14 cellular contexts compared by ENCODE assay signal in the genomic region with DNA sequence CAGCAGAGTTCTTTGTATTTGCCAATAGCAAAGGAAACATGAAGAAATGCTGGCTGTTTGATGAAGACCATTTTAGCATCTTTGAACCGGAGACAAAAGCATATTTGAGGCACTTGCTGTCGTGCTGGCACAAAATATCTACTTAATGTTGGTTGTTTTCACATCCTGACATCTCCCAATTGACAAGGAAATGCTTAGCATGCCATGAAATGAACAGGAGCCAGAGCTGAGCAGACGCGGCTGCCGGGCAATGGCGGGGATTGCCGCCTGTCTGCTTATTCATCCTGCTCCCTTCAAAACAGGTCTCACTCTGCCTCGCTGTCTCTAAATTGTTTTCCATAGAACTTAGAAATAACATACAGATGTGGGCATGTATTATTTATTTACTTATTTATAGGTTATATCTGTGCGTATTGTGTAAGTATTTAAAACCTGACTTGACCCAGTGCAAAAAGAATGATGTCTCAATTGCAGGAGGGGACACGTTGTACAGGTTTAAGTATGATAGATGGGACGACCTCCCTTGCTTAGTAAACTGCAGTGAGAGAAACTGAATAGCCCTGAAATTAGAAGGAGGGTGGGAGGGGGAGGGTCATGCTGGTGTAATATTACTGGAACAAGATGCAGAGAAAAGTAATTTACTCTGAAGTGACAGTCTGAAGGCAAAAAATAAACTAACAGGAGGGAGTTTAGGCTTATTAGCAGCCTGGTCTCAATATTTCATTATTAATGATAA.
A peak's percentile ranks its signal among the peaks of the same experiment; 100 is the strongest.
DNase-seq lines count a peak whose midpoint lies in the region; ATAC-seq and TF ChIP-seq lines count a peak whose summit lies in the region.
"Had no signal": no experiment of that assay in that cellular context is flagged by ENCODE, and none has a peak within 500 bp of the region (broad histone marks: within the 10 kb centered on the region; RNA-seq: fewer than 3 reads in every experiment).

No MANE protein-coding gene starts in this region.

- no peaks in the 10 kb centered on the region for H3K27me3 ChIP-seq in CD4-positive, alpha-beta memory T cell (ENCODE audit: insufficient read depth, low read length)
- H3K27me3 ChIP-seq in left lung = no peaks in the 10 kb centered on the region

- peak overlapping the region; percentile 17 for H3K27ac Mint-ChIP-seq in type B pancreatic cell
- no peak overlapping the region for H3K27ac Mint-ChIP-seq in CD4-positive, alpha-beta memory T cell
- H3K27ac Mint-ChIP-seq: activated naive CD8-positive, alpha-beta T cell treated with anti-CD3 and anti-CD28 coated beads, Interleukin-2, amount 10 ng/mL, durations not matched to agents 7 days and 5 days; naive thymus-derived CD8-positive, alpha-beta T cell had no signal

- H3K9me3 ChIP-seq in CD4-positive, alpha-beta memory T cell (ENCODE audit: control insufficient read depth in 1 of 2, low read length in 2 of 2) = no peaks in the 10 kb centered on the region
- H3K9me3 ChIP-seq in left lung = no peaks in the 10 kb centered on the region

- H3K4me3 ChIP-seq in CD4-positive, alpha-beta memory T cell (ENCODE audit: low read length in 2 of 2) = no peak overlapping the region
- H3K4me3 ChIP-seq in left lung = no peak overlapping the region

- H3K9me3 Mint-ChIP-seq in type B pancreatic cell = peaks cover 10% of the 10 kb centered on the region
- peaks cover 0 to 2% (median 0%) of the 10 kb centered on the region in 8 donors for H3K9me3 Mint-ChIP-seq in CD4-positive, alpha-beta memory T cell
- H3K9me3 Mint-ChIP-seq: activated naive CD8-positive, alpha-beta T cell treated with anti-CD3 and anti-CD28 coated beads, Interleukin-2, amount 10 ng/mL, durations not matched to agents 7 days and 5 days had no signal

- CTCF ChIA-PET in CD4-positive, alpha-beta memory T cell (lab: Charles Lee; ENCODE audit: partially characterized antibody) = no interaction called here

- intact Hi-C loops in CD4-positive, alpha-beta memory T cell (cut with micrococcal nuclease) = no loop called here
- intact Hi-C loops in left lung (cut with DNase I) = no loop called here

- H3K4me1 ChIP-seq in CD4-positive, alpha-beta memory T cell (ENCODE audit: insufficient read depth, low read length) = no peaks in the 10 kb centered on the region
- H3K4me1 ChIP-seq in left lung = no peaks in the 10 kb centered on the region

- DNase-seq in DMS53 (lab: John Stamatoyannopoulos, UW) = peak; percentile 17
- DNase-seq in DMS53 treated with DMSO at 0.1 percent for 48 hours (lab: John Stamatoyannopoulos, UW; ENCODE audit: unreplicated experiment) = no peak
- DNase-seq in SK-N-DZ (ENCODE audit: low spot score) = peak; percentile 9
- DNase-seq in iPS-NIHi7 (ENCODE audit: extremely low spot score) = peak; percentile 18
- DNase-seq in type B pancreatic cell (ENCODE audit: extremely low spot score, unreplicated experiment) = no peak
- no peak for DNase-seq in CD4-positive, alpha-beta memory T cell
- DNase-seq in left lung = no peak
- DNase-seq: activated naive CD8-positive, alpha-beta T cell treated with anti-CD3 and anti-CD28 coated beads, Interleukin-2, amount 10 ng/mL, durations not matched to agents 7 days and 5 days; DMS 273 treated with DMSO at 0.1 percent for 48 hours; naive thymus-derived CD8-positive, alpha-beta T cell; stimulated activated naive CD4-positive, alpha-beta T cell had no signal

- POLR2A ChIA-PET in CD4-positive, alpha-beta memory T cell (lab: Charles Lee; ENCODE audit: partially characterized antibody) = no interaction called here

- H3K36me3 Mint-ChIP-seq in type B pancreatic cell = no peaks in the 10 kb centered on the region
- no peaks in the 10 kb centered on the region for H3K36me3 Mint-ChIP-seq in CD4-positive, alpha-beta memory T cell
- H3K36me3 Mint-ChIP-seq: activated naive CD8-positive, alpha-beta T cell treated with anti-CD3 and anti-CD28 coated beads, Interleukin-2, amount 10 ng/mL, durations not matched to agents 7 days and 5 days; naive thymus-derived CD8-positive, alpha-beta T cell had no signal

- TF ChIP-seq CTCF in type B pancreatic cell (conservative IDR thresholded peaks at IDR 0.05) (no peak), left lung (IDR thresholded peaks at IDR 0.05) (no peak)

- H3K4me1 Mint-ChIP-seq in type B pancreatic cell (ENCODE audit: unreplicated experiment) = peaks cover 49% of the 10 kb centered on the region
- H3K4me1 Mint-ChIP-seq in CD4-positive, alpha-beta memory T cell = no peaks in the 10 kb centered on the region
- H3K4me1 Mint-ChIP-seq: activated naive CD8-positive, alpha-beta T cell treated with anti-CD3 and anti-CD28 coated beads, Interleukin-2, amount 10 ng/mL, durations not matched to agents 7 days and 5 days; naive thymus-derived CD8-positive, alpha-beta T cell had no signal

- peak overlapping the region; percentile 60 for H3K4me3 Mint-ChIP-seq in type B pancreatic cell
- no peak overlapping the region for H3K4me3 Mint-ChIP-seq in CD4-positive, alpha-beta memory T cell
- H3K4me3 Mint-ChIP-seq: activated naive CD8-positive, alpha-beta T cell treated with anti-CD3 and anti-CD28 coated beads, Interleukin-2, amount 10 ng/mL, durations not matched to agents 7 days and 5 days; naive thymus-derived CD8-positive, alpha-beta T cell had no signal

- no peak for ATAC-seq in HG03139 (IDR thresholded peaks at IDR 0.05; ENCODE audit: unreplicated experiment)
- ATAC-seq in left lung = no peak
- ATAC-seq: naive thymus-derived CD8-positive, alpha-beta T cell; Panc1 had no signal

- H3K27me3 Mint-ChIP-seq in type B pancreatic cell = peaks cover 22% of the 10 kb centered on the region
- H3K27me3 Mint-ChIP-seq in CD4-positive, alpha-beta memory T cell = peaks cover 0 to 4% of the 10 kb centered on the region in 2 donors
- H3K27me3 Mint-ChIP-seq: activated naive CD8-positive, alpha-beta T cell treated with anti-CD3 and anti-CD28 coated beads, Interleukin-2, amount 10 ng/mL, durations not matched to agents 7 days and 5 days had no signal

- H3K36me3 ChIP-seq in CD4-positive, alpha-beta memory T cell (ENCODE audit: insufficient read depth, low read length) = no peaks in the 10 kb centered on the region
- no peaks in the 10 kb centered on the region for H3K36me3 ChIP-seq in left lung

- no peak overlapping the region for H3K27ac ChIP-seq in CD4-positive, alpha-beta memory T cell (ENCODE audit: low read depth, low read length)
- no peak overlapping the region for H3K27ac ChIP-seq in left lung
- H3K27ac ChIP-seq: 22Rv1 had no signal

Comparison
In these comparisons a context has a peak if more than half of its experiments do, and no peak if none do; other contexts are left out.
1. DNase-seq: peak in DMS53 (single experiment), SK-N-DZ (single experiment) and iPS-NIHi7 (single experiment); none in DMS53 treated with DMSO at 0.1 percent for 48 hours (single experiment), type B pancreatic cell (single experiment), CD4-positive, alpha-beta memory T cell (0 of 5) and left lung (0 of 2).